In genomic region chr19:663682-664117, GRCh38 we compare ENCODE assay signal across 6 cellular contexts. TPM values are rescaled to one million over a fixed set of nuclear protein-coding genes. Genes with fewer than 3 reads are reported as not detected.
DNase-seq lines count a peak whose midpoint lies in the region; ATAC-seq and TF ChIP-seq lines count a peak whose summit lies in the region.

No MANE protein-coding gene starts in this region.

- H3K27me3 Mint-ChIP-seq in CD4-positive, alpha-beta T cell, result no peaks in the 10 kb centered on the region
- peaks cover 6% of the 10 kb centered on the region for H3K27me3 Mint-ChIP-seq in activated T-helper 1 cell treated with anti-CD3 and anti-CD28 coated beads, Interleukin-12 subunit alpha, Interleukin-12 subunit beta, Interleukin-2, Interleukin-4 antibody, amounts not matched to agents 30 ng/mL and 10 ng/mL and 1 ng/mL, durations not matched to agents 14 hours and 24 hours and 36 hours (ENCODE audit: insufficient read depth)
- H3K27me3 Mint-ChIP-seq in memory B cell, result peaks cover 2% of the 10 kb centered on the region

- H3K4me3 Mint-ChIP-seq in CD4-positive, alpha-beta T cell, result peak overlapping the region; percentile 93
- peak overlapping the region; percentile 79 for H3K4me3 Mint-ChIP-seq in activated T-helper 1 cell treated with anti-CD3 and anti-CD28 coated beads, Interleukin-12 subunit alpha, Interleukin-12 subunit beta, Interleukin-2, Interleukin-4 antibody, amounts not matched to agents 30 ng/mL and 10 ng/mL and 1 ng/mL, durations not matched to agents 14 hours and 24 hours and 36 hours
- peak overlapping the region; percentile 87 for H3K4me3 Mint-ChIP-seq in memory B cell

- no peaks in the 10 kb centered on the region for H3K27me3 ChIP-seq in CD4-positive, alpha-beta T cell (ENCODE audit: control insufficient read depth, insufficient read depth, low read length)

- no peak for TF ChIP-seq CTCF in CD4-positive, alpha-beta T cell (IDR thresholded peaks at IDR 0.05)

- H3K27ac Mint-ChIP-seq in CD4-positive, alpha-beta T cell, result peak overlapping the region; percentile 95
- peak overlapping the region; percentile 89 for H3K27ac Mint-ChIP-seq in activated T-helper 1 cell treated with anti-CD3 and anti-CD28 coated beads, Interleukin-12 subunit alpha, Interleukin-12 subunit beta, Interleukin-2, Interleukin-4 antibody, amounts not matched to agents 30 ng/mL and 10 ng/mL and 1 ng/mL, durations not matched to agents 14 hours and 24 hours and 36 hours
- H3K27ac Mint-ChIP-seq in memory B cell, result peak overlapping the region; percentile 83

- peaks cover 36% of the 10 kb centered on the region for H3K4me1 Mint-ChIP-seq in CD4-positive, alpha-beta T cell (ENCODE audit: low read depth)
- H3K4me1 Mint-ChIP-seq in activated T-helper 1 cell treated with anti-CD3 and anti-CD28 coated beads, Interleukin-12 subunit alpha, Interleukin-12 subunit beta, Interleukin-2, Interleukin-4 antibody, amounts not matched to agents 30 ng/mL and 10 ng/mL and 1 ng/mL, durations not matched to agents 14 hours and 24 hours and 36 hours (ENCODE audit: low read depth), result peaks cover 33% of the 10 kb centered on the region
- peaks cover 18% of the 10 kb centered on the region for H3K4me1 Mint-ChIP-seq in memory B cell

- ATAC-seq in CD4-positive, alpha-beta T cell (ENCODE audit: poor library complexity), result no peak
- no peak for ATAC-seq in memory B cell (ENCODE audit: low read depth)
- ATAC-seq in HG03457 (IDR thresholded peaks at IDR 0.05; ENCODE audit: unreplicated experiment), result no peak

- DNase-seq in CD4-positive, alpha-beta T cell, result no peak
- no peak for DNase-seq in activated T-helper 1 cell treated with anti-CD3 and anti-CD28 coated beads, Interleukin-12 subunit alpha, Interleukin-12 subunit beta, Interleukin-2, Interleukin-4 antibody, amounts not matched to agents 30 ng/mL and 10 ng/mL and 1 ng/mL, durations not matched to agents 14 hours and 24 hours and 36 hours (ENCODE audit: low spot score)
- DNase-seq in memory B cell (ENCODE audit: low spot score in 2 of 2) (no peak), posterior vena cava (ENCODE audit: low spot score) (no peak)
- DNase-seq in stimulated activated CD4-positive, alpha-beta T cell treated with anti-CD3 and anti-CD28 coated beads, Interleukin-4, amount 100 ng/mL, for 4 hours, result no peak

- H3K36me3 Mint-ChIP-seq in CD4-positive, alpha-beta T cell (ENCODE audit: low read depth), result peaks cover 31% of the 10 kb centered on the region
- H3K36me3 Mint-ChIP-seq in activated T-helper 1 cell treated with anti-CD3 and anti-CD28 coated beads, Interleukin-12 subunit alpha, Interleukin-12 subunit beta, Interleukin-2, Interleukin-4 antibody, amounts not matched to agents 30 ng/mL and 10 ng/mL and 1 ng/mL, durations not matched to agents 14 hours and 24 hours and 36 hours (ENCODE audit: low read depth), result peaks cover 5% of the 10 kb centered on the region
- H3K36me3 Mint-ChIP-seq in memory B cell, result no peaks in the 10 kb centered on the region

- CTCF ChIA-PET in CD4-positive, alpha-beta T cell (lab: Charles Lee), result interaction anchor here (1.5 to 1.8 kb wide), 4 partner anchors 17 to 153 kb away, joined by 4 to 14 read pairs (median 6); no protein-coding TSS in a partner anchor

- POLR2A ChIA-PET in CD4-positive, alpha-beta T cell (lab: Charles Lee), result interaction anchor here (0.7 to 1.6 kb wide), 13 partner anchors 16 to 606 kb away, joined by 3 to 45 read pairs (median 5); partner anchors contain the start of genes CDC34, CIRBP, MED16 and POLRMT

- H3K27ac ChIP-seq in CD4-positive, alpha-beta T cell (ENCODE audit: low read depth, low read length), result peak overlapping the region; percentile 66

- intact Hi-C loops in CD4-positive, alpha-beta T cell (cut with DNase I, micrococcal nuclease), result loop anchor here (1.0 to 5.0 kb wide), 8 partner anchors 17 to 134 kb away; partner anchors contain the start of genes BSG (in 2 of the 2), PTBP1 (in 2 of the 2), CDC34 (in 1 of the 2) and HCN2 (in 1 of the 2)
- intact Hi-C loops in activated T-helper 1 cell treated with anti-CD3 and anti-CD28 coated beads, Interleukin-12 subunit alpha, Interleukin-12 subunit beta, Interleukin-2, Interleukin-4 antibody, amounts not matched to agents 30 ng/mL and 10 ng/mL and 1 ng/mL, durations not matched to agents 14 hours and 24 hours and 36 hours (cut with micrococcal nuclease), result loop anchor here (1.0 to 5.0 kb wide), 4 partner anchors 17 to 264 kb away; partner anchors contain the start of genes ARID3A and PTBP1
- intact Hi-C loops in posterior vena cava (cut with DNase I), result loop anchor here in 1 of 2 donors (2.0 kb wide), 1 partner anchor 71 kb away; no protein-coding TSS in a partner anchor

- H3K9me3 Mint-ChIP-seq in CD4-positive, alpha-beta T cell, result no peaks in the 10 kb centered on the region
- H3K9me3 Mint-ChIP-seq in activated T-helper 1 cell treated with anti-CD3 and anti-CD28 coated beads, Interleukin-12 subunit alpha, Interleukin-12 subunit beta, Interleukin-2, Interleukin-4 antibody, amounts not matched to agents 30 ng/mL and 10 ng/mL and 1 ng/mL, durations not matched to agents 14 hours and 24 hours and 36 hours, result no peaks in the 10 kb centered on the region
- H3K9me3 Mint-ChIP-seq in memory B cell, result no peaks in the 10 kb centered on the region

- H3K9me3 ChIP-seq in CD4-positive, alpha-beta T cell (ENCODE audit: control insufficient read depth, low read length), result no peaks in the 10 kb centered on the region

RNA-seq across cellular contexts. Expression of gene RNF126, which starts 0.7 kb away (rescaled TPM):
- total RNA-seq in CD4-positive, alpha-beta T cell, result 100 to 1,000 TPM; 112 to 119 TPM
- 107 and 110 TPM in 2 replicates for total RNA-seq in activated T-helper 1 cell treated with anti-CD3 and anti-CD28 coated beads, Interleukin-12 subunit alpha, Interleukin-12 subunit beta, Interleukin-2, Interleukin-4 antibody, amounts not matched to agents 30 ng/mL and 10 ng/mL and 1 ng/mL, durations not matched to agents 14 hours and 24 hours and 36 hours
- total RNA-seq in posterior vena cava, result 10 to 100 TPM; 24.5 to 27.1 TPM

RNA-seq across cellular contexts. Expression of gene FSTL3, which starts 12.5 kb away (rescaled TPM):
- total RNA-seq in CD4-positive, alpha-beta T cell, result 1 to 10 TPM; 2.2 to 3.4 TPM
- total RNA-seq in activated T-helper 1 cell treated with anti-CD3 and anti-CD28 coated beads, Interleukin-12 subunit alpha, Interleukin-12 subunit beta, Interleukin-2, Interleukin-4 antibody, amounts not matched to agents 30 ng/mL and 10 ng/mL and 1 ng/mL, durations not matched to agents 14 hours and 24 hours and 36 hours, result 5.5 and 5.6 TPM in 2 replicates
- total RNA-seq in posterior vena cava, result 100 to 1,000 TPM; 234 to 270 TPM

RNA-seq across cellular contexts. Expression of gene FGF22, which starts 24.0 kb away (rescaled TPM):
- under 1 TPM; 0.42 to 0.49 TPM for total RNA-seq in CD4-positive, alpha-beta T cell
- not detected in 2 replicates for total RNA-seq in activated T-helper 1 cell treated with anti-CD3 and anti-CD28 coated beads, Interleukin-12 subunit alpha, Interleukin-12 subunit beta, Interleukin-2, Interleukin-4 antibody, amounts not matched to agents 30 ng/mL and 10 ng/mL and 1 ng/mL, durations not matched to agents 14 hours and 24 hours and 36 hours
- under 1 TPM in 1 of 2 donors, not detected in 1; 0.37 TPM for total RNA-seq in posterior vena cava

RNA-seq across cellular contexts. Expression of gene POLRMT, which starts 30.4 kb away (rescaled TPM):
- 10 to 100 TPM; 54.4 to 56.2 TPM for total RNA-seq in CD4-positive, alpha-beta T cell
- 103 and 104 TPM in 2 replicates for total RNA-seq in activated T-helper 1 cell treated with anti-CD3 and anti-CD28 coated beads, Interleukin-12 subunit alpha, Interleukin-12 subunit beta, Interleukin-2, Interleukin-4 antibody, amounts not matched to agents 30 ng/mL and 10 ng/mL and 1 ng/mL, durations not matched to agents 14 hours and 24 hours and 36 hours
- total RNA-seq in posterior vena cava, result 10 to 100 TPM; 25.6 to 30.7 TPM

RNA-seq across cellular contexts. Expression of gene PRSS57, which starts 31.6 kb away (rescaled TPM):
- total RNA-seq in CD4-positive, alpha-beta T cell, result not detected
- not detected in 2 replicates for total RNA-seq in activated T-helper 1 cell treated with anti-CD3 and anti-CD28 coated beads, Interleukin-12 subunit alpha, Interleukin-12 subunit beta, Interleukin-2, Interleukin-4 antibody, amounts not matched to agents 30 ng/mL and 10 ng/mL and 1 ng/mL, durations not matched to agents 14 hours and 24 hours and 36 hours
- total RNA-seq in posterior vena cava, result not detected

Comparison
In these comparisons a context has a peak if more than half of its experiments do, and no peak if none do; other contexts are left out.
1. RNA of gene FSTL3, which starts 12.5 kb away (total RNA-seq): 234 to 270 TPM in posterior vena cava; 5.5 to 5.6 TPM in activated T-helper 1 cell treated with anti-CD3 and anti-CD28 coated beads, Interleukin-12 subunit alpha, Interleukin-12 subunit beta, Interleukin-2, Interleukin-4 antibody, amounts not matched to agents 30 ng/mL and 10 ng/mL and 1 ng/mL, durations not matched to agents 14 hours and 24 hours and 36 hours and 2.2 to 3.4 TPM in CD4-positive, alpha-beta T cell; every median in the first group is over 10 times any median in the second.
2. Peak in every context shown above with its lines, with median percentiles within 50 percentile points of each other: H3K27ac Mint-ChIP-seq and H3K4me3 Mint-ChIP-seq.